ENCODE assay signal across 8 cellular contexts in the genomic region with DNA sequence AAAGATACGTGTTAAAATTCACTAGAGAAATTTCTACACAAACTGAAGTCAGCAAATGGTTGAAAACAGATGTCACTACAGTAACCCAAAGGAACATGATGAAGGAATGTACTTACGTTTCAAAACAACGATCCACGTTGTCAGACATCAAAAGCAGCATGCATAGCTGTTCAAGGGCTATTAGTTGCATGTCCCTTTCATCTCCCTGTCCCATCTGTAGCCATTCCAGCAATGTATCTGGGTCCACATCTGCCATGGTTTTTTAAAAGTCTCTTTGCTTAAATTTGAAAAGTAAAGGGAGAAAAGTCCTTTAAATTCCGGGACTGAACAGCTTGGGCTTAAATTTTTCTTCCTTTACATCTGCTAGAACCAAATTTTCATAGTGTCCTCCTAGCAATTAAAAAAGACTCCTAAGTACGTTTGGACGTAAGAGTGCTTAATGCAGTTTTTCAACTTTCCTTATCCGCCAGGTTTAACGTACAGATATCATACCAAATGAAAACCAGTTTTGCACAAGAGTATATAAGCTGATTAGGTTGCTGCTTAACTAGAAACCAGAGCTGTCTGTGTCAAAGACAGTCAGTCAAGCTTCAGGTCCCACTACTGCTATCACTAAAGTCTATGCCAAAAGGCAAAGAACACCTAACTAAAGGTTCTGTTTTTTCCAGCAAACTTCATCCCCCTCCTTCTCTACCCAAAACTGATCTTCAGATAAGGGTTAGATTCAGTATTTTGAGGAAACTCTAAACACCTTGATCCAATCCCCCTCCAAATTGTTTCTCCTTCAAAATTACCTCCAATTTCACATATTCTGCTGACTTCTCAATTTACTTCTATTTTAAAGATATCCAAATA. TPM values are rescaled to one million over a fixed set of nuclear protein-coding genes. Genes with fewer than 3 reads are reported as not detected.
DNase-seq lines count a peak whose midpoint lies in the region; ATAC-seq and TF ChIP-seq lines count a peak whose summit lies in the region.

No MANE protein-coding gene starts in this region.

- no peak for TF ChIP-seq CTCF in VCaP (conservative IDR thresholded peaks at IDR 0.05)
- no peak for TF ChIP-seq CTCF in foreskin fibroblast (IDR thresholded peaks at IDR 0.05; ENCODE audit: low read depth, low read length)
- no peak for TF ChIP-seq CTCF in omental fat pad (IDR thresholded peaks at IDR 0.05)

- H3K4me3 ChIP-seq in foreskin fibroblast (ENCODE audit: low read depth in 1 of 2, low read length in 2 of 2) (peak overlapping the region; percentile 70 to 86), rectal smooth muscle tissue (ENCODE audit: low read length) (peak overlapping the region; percentile 73)

- H3K27me3 ChIP-seq in rectal smooth muscle tissue (ENCODE audit: control insufficient read depth, insufficient read depth, low read length), result no peaks in the 10 kb centered on the region

- no peaks in the 10 kb centered on the region for H3K36me3 ChIP-seq in rectal smooth muscle tissue (ENCODE audit: control insufficient read depth, insufficient read depth, low read length)

- H3K27ac ChIP-seq in VCaP (peak overlapping the region; percentile 99), rectal smooth muscle tissue (ENCODE audit: low read depth, low read length) (peak overlapping the region; percentile 95)

- peak overlapping the region; percentile 40 for H3K9ac ChIP-seq in rectal smooth muscle tissue (ENCODE audit: low read length)

- ATAC-seq in GM19023 (IDR thresholded peaks at IDR 0.05; ENCODE audit: unreplicated experiment) (no peak), GM21619 (IDR thresholded peaks at IDR 0.05; ENCODE audit: unreplicated experiment) (no peak), omental fat pad (ENCODE audit: low FRiP score) (no peak)

- peaks cover 14% of the 10 kb centered on the region for H3K4me1 ChIP-seq in rectal smooth muscle tissue (ENCODE audit: control insufficient read depth, insufficient read depth, low read length)

- DNase-seq in DMS 273 (lab: John Stamatoyannopoulos, UW; ENCODE audit: unreplicated experiment), result peak; percentile 87
- DNase-seq in HuH-7 (ENCODE audit: low spot score), result peak; percentile 83
- peak; percentile 56 to 78 for DNase-seq in foreskin fibroblast
- DNase-seq in omental fat pad (ENCODE audit: low spot score), result no peak

RNA-seq across cellular contexts. Expression of a gene that starts 1.7 kb away (rescaled TPM):
- total RNA-seq in omental fat pad, result 100 to 1,000 TPM; 189 to 236 (median 209) TPM
